In the genomic region with DNA sequence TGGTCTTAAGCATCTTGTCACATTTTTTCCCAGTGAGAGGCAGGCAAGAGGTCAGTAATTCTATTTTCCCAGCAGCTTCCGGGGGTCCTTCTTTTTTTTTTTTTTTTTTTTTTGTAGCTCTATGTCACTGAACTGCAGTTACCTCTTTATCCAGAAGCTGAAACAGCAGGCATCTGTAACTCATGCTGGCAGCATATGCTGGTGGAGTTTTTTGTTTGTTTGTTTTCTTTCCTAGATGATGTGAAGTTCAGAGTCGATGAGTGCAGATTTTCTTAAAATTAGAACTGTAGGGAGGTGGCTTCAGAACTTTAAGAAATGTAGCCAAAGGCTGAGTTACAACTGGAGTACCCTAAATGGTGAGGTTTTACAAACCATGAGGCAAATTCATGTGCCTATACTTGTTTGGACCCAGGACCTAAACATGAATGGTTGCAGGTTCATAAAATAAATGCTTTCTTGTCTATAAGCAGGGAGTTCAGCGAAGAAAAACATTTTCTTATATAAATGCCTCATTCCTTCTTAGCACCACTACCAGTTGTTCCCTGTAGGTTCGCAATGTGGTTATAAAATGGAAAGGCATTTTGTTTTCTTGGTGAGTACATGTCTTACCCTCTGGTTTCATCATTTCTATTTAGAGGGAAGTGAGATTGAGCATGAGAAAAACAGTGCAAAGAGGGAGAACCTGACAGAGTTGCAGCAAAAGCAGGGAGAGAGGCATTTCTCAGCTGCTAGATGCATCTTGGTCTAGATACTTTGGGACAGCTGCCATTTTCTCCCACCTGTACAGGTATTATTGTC, we compare ENCODE assay signal across 17 cellular contexts.
A peak's percentile ranks its signal among the peaks of the same experiment; 100 is the strongest.
DNase-seq lines count a peak whose midpoint lies in the region; ATAC-seq and TF ChIP-seq lines count a peak whose summit lies in the region.
"Had no signal": no experiment of that assay in that cellular context is flagged by ENCODE, and none has a peak within 500 bp of the region (broad histone marks: within the 10 kb centered on the region; RNA-seq: fewer than 3 reads in every experiment).

No MANE protein-coding gene starts in this region.

- no peak overlapping the region for H3K4me3 Mint-ChIP-seq in stimulated activated naive B cell treated with anti-CD40 and anti-IgM and Interleukin-4, amounts not matched to agents 10 μg/mL and 1 μg/mL and 100 μg/mL, for 72 hours
- H3K4me3 Mint-ChIP-seq: activated CD8-positive, alpha-beta T cell treated with anti-CD3 and anti-CD28 coated beads, Interleukin-2, amount 10 ng/mL, durations not matched to agents 7 days and 5 days; CD8-positive, alpha-beta T cell had no signal

- DNase-seq in NCI-H2171 treated with DMSO at 0.1 percent for 48 hours (lab: John Stamatoyannopoulos, UW) (peak; percentile 70), NCI-H2171 (lab: John Stamatoyannopoulos, UW) (no peak), LHCN-M2 (ENCODE audit: low read depth) (peak; percentile 17), dedifferentiated amniotic fluid mesenchymal stem cell (ENCODE audit: extremely low spot score) (peak; percentile 88), MM.1S (no peak), NCI-H1417 treated with DMSO at 0.1 percent for 48 hours (lab: John Stamatoyannopoulos, UW) (no peak)
- no peak for DNase-seq in stimulated activated naive B cell treated with anti-CD40 and anti-IgM and Interleukin-4, amounts not matched to agents 10 μg/mL and 1 μg/mL and 100 μg/mL, for 72 hours
- no peak for DNase-seq in stimulated activated CD4-positive, alpha-beta T cell treated with anti-CD3 and anti-CD28 coated beads, Interleukin-2, amount 100 ng/mL, for 24 hours
- DNase-seq: activated CD8-positive, alpha-beta T cell treated with anti-CD3 and anti-CD28 coated beads, Interleukin-2, amount 10 ng/mL, durations not matched to agents 7 days and 5 days; CD8-positive, alpha-beta T cell; dermis blood vessel endothelial cell; left colon; NCI-H2107; stimulated activated CD4-positive, alpha-beta T cell treated with anti-CD3 and anti-CD28 coated beads, Interleukin-12 subunit alpha, Interleukin-12 subunit beta, amount 100 ng/mL, for 4 hours had no signal

- no peaks in the 10 kb centered on the region for H3K27me3 ChIP-seq in MM.1S (replicated peaks; ENCODE audit: insufficient read depth, low read length)
- H3K27me3 ChIP-seq: ascending aorta had no signal

- no peak overlapping the region for H3K27ac ChIP-seq in MM.1S (ENCODE audit: low read length)
- H3K27ac ChIP-seq: ascending aorta, VCaP had no signal

- H3K4me1 Mint-ChIP-seq in stimulated activated naive B cell treated with anti-CD40 and anti-IgM and Interleukin-4, amounts not matched to agents 10 μg/mL and 1 μg/mL and 100 μg/mL, for 72 hours, result peaks cover 7 to 48% of the 10 kb centered on the region in 2 donors

- H3K36me3 Mint-ChIP-seq in stimulated activated naive B cell treated with anti-CD40 and anti-IgM and Interleukin-4, amounts not matched to agents 10 μg/mL and 1 μg/mL and 100 μg/mL, for 72 hours, result peaks cover 40 to 63% of the 10 kb centered on the region in 2 donors

- H3K9me3 Mint-ChIP-seq in stimulated activated naive B cell treated with anti-CD40 and anti-IgM and Interleukin-4, amounts not matched to agents 10 μg/mL and 1 μg/mL and 100 μg/mL, for 72 hours, result peaks cover 0 to 2% of the 10 kb centered on the region in 2 donors
- H3K9me3 Mint-ChIP-seq: activated T-helper 2 cell treated with anti-CD3 and anti-CD28 coated beads, Interferon-gamma antibody, Interleukin-2, Interleukin-4, amounts not matched to agents 10 μg/mL and 5 μg/mL and 100 μg/mL, durations not matched to agents 14 hours and 24 hours and 36 hours; CD8-positive, alpha-beta T cell had no signal

- no peak overlapping the region for H2AFZ ChIP-seq in MM.1S (ENCODE audit: low read length)

- H3K27me3 Mint-ChIP-seq in stimulated activated naive B cell treated with anti-CD40 and anti-IgM and Interleukin-4, amounts not matched to agents 10 μg/mL and 1 μg/mL and 100 μg/mL, for 72 hours, result no peaks in the 10 kb centered on the region

- H3K4me3 ChIP-seq in MM.1S (ENCODE audit: low read length), result no peak overlapping the region
- H3K4me3 ChIP-seq: ascending aorta had no signal

- H3K9me2 ChIP-seq in MM.1S (replicated peaks; ENCODE audit: insufficient read depth, low read length), result no peaks in the 10 kb centered on the region

- no peaks in the 10 kb centered on the region for H3K4me1 ChIP-seq in MM.1S (ENCODE audit: low read length)
- H3K4me1 ChIP-seq: ascending aorta had no signal

- no peak for TF ChIP-seq CTCF in MM.1S (IDR thresholded peaks at IDR 0.05; ENCODE audit: low read length)

- peak overlapping the region; percentile 37 for H3K27ac Mint-ChIP-seq in stimulated activated naive B cell treated with anti-CD40 and anti-IgM and Interleukin-4, amounts not matched to agents 10 μg/mL and 1 μg/mL and 100 μg/mL, for 72 hours
- H3K27ac Mint-ChIP-seq: activated CD8-positive, alpha-beta T cell treated with anti-CD3 and anti-CD28 coated beads, Interleukin-2, amount 10 ng/mL, durations not matched to agents 7 days and 5 days; activated T-helper 2 cell treated with anti-CD3 and anti-CD28 coated beads, Interferon-gamma antibody, Interleukin-2, Interleukin-4, amounts not matched to agents 10 μg/mL and 5 μg/mL and 100 μg/mL, durations not matched to agents 14 hours and 24 hours and 36 hours; CD8-positive, alpha-beta T cell had no signal

- H3F3A ChIP-seq in MM.1S (ENCODE audit: insufficient read depth, low read length), result no peaks in the 10 kb centered on the region

- H3K9ac ChIP-seq in MM.1S (ENCODE audit: low read length), result no peak overlapping the region

- no peaks in the 10 kb centered on the region for H4K20me1 ChIP-seq in MM.1S (ENCODE audit: insufficient read depth, low read length)

- no peaks in the 10 kb centered on the region for H3K79me2 ChIP-seq in MM.1S (ENCODE audit: low read length)

- ATAC-seq in stimulated activated naive B cell treated with anti-CD40 and anti-IgM and Interleukin-4, amounts not matched to agents 10 μg/mL and 1 μg/mL and 100 μg/mL, for 72 hours (replicated peaks), result peak in 1 of 2 donors; percentile 55
- ATAC-seq: activated CD8-positive, alpha-beta T cell treated with anti-CD3 and anti-CD28 coated beads, Interleukin-2, amount 10 ng/mL, durations not matched to agents 7 days and 5 days; CD8-positive, alpha-beta T cell had no signal

- H3K9me3 ChIP-seq in MM.1S (replicated peaks; ENCODE audit: insufficient read depth, low read length), result no peaks in the 10 kb centered on the region
- H3K9me3 ChIP-seq: ascending aorta had no signal

- 0 out of 2 replicates have a peak, but pooled peaks cover 2% of the 10 kb centered on the region for H3K36me3 ChIP-seq in MM.1S (replicated peaks; ENCODE audit: insufficient read depth, low read length)
- H3K36me3 ChIP-seq: ascending aorta had no signal

- H3K4me2 ChIP-seq in MM.1S (ENCODE audit: low read depth, low read length), result no peak overlapping the region

Comparison
In these comparisons a context has a peak if more than half of its experiments do, and no peak if none do; other contexts are left out.
1. DNase-seq: peak in NCI-H2171 treated with DMSO at 0.1 percent for 48 hours (single experiment), LHCN-M2 (single experiment) and dedifferentiated amniotic fluid mesenchymal stem cell (single experiment); none in NCI-H2171 (single experiment), stimulated activated naive B cell treated with anti-CD40 and anti-IgM and Interleukin-4, amounts not matched to agents 10 μg/mL and 1 μg/mL and 100 μg/mL, for 72 hours (single experiment), stimulated activated CD4-positive, alpha-beta T cell treated with anti-CD3 and anti-CD28 coated beads, Interleukin-2, amount 100 ng/mL, for 24 hours (0 of 2), MM.1S (single experiment) and NCI-H1417 treated with DMSO at 0.1 percent for 48 hours (single experiment).